ENCODE assay signal across 1 cellular context in the genomic region with DNA sequence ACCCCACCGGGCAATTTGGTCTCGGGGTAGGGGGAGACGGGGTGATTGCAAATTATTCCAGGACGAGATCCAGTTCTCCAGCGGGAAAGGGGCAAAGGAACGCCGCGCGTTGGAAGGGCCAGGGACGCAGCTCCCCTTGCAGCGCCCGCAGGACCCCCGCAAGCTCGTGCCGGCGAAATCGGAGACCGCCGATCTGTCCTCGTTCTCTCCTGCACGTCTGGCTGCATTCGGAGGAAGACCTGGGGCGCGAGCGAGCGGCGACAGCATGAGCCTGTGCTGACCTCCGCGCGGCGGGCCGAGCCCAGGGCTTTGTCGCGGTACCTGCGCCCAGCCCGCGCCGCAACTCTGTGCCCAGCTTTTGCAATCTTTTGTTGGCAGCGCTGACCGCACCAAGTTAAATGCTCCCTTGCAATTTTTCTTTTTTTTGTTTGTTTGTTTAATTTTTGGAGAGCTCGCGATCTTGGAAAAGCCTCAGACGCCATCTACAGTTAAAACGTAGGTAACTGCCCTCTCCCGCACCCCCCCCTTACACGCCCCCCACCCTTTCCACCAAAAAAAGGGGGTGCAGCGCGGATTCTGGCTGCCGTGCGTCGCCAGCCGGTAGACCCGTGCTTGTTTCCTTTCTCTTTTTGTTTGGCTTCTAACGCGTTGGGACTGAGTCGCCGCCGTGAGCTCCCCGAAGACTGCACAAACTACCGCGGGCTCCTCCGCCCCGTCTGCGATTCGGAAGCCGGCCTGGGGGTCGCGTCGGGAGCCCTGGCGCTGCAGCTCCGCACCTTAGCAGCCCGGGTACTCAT.
TF ChIP-seq lines count a peak whose summit lies in the region.

No MANE protein-coding gene starts in this region.

TF ChIP-seq in K562, 482 proteins besides CTCF, POLR2A, EP300 and RAD21 (continued from another document and continues in another):
- TF ChIP-seq BRF2 (IDR thresholded peaks at IDR 0.05; ENCODE audit: borderline replicate concordance, insufficient read depth, insufficient read length) (no peak), ARID3B (CRISPR knock-in tag; IDR thresholded peaks at IDR 0.05; ENCODE audit: borderline replicate concordance) (no peak), XRCC5 (IDR thresholded peaks at IDR 0.05; ENCODE audit: low read depth, low read length) (0 out of 2 replicates have a peak, but pooled peaks have one; percentile 28), EHMT2 (IDR thresholded peaks at IDR 0.05) (no peak), KDM5B (IDR thresholded peaks at IDR 0.05; ENCODE audit: insufficient replicate concordance, low read depth, low read length) (peak; percentile 32), MEF2D (tag; conservative IDR thresholded peaks at IDR 0.05; ENCODE audit: low read depth) (no peak), SREBF2 (CRISPR knock-in tag; IDR thresholded peaks at IDR 0.05) (no peak), SMC3 (conservative IDR thresholded peaks at IDR 0.05; ENCODE audit: insufficient read depth, low read depth, low read length) (0 out of 2 replicates have a peak, but pooled peaks have one; percentile 10), THAP12 (CRISPR knock-in tag; IDR thresholded peaks at IDR 0.05) (0 out of 2 replicates have a peak, but pooled peaks have one; percentile 18), PATZ1 (CRISPR knock-in tag; IDR thresholded peaks at IDR 0.05; ENCODE audit: borderline replicate concordance) (no peak), ZNF316 (IDR thresholded peaks at IDR 0.05) (0 out of 2 replicates have a peak, but pooled peaks have one; percentile 20), ASH1L (IDR thresholded peaks at IDR 0.05; ENCODE audit: borderline replicate concordance, low read depth, partially characterized antibody) (no peak), SP1 (CRISPR knock-in tag; IDR thresholded peaks at IDR 0.05) (no peak), RNF2 (IDR thresholded peaks at IDR 0.05) (peak; percentile 42; the same call in 1 of the 2 replicates), ZBTB17 (CRISPR knock-in tag; IDR thresholded peaks at IDR 0.05) (no peak), IRF1 (CRISPR knock-in tag; IDR thresholded peaks at IDR 0.05; ENCODE audit: borderline replicate concordance) (no peak), ZNF121 (CRISPR knock-in tag; conservative IDR thresholded peaks at IDR 0.05) (no peak), ZBTB43 (CRISPR knock-in tag; IDR thresholded peaks at IDR 0.05) (no peak), MAZ (CRISPR knock-in tag; conservative IDR thresholded peaks at IDR 0.05 in 1 of 2, IDR thresholded peaks at IDR 0.05 in 1 of 2) (peak in 1 of 2 experiments; percentile 46; a peak in 3 of 4 replicates), ZNF445 (CRISPR knock-in tag; IDR thresholded peaks at IDR 0.05; ENCODE audit: low read depth) (no peak), HMBOX1 (IDR thresholded peaks at IDR 0.05) (no peak), SMAD1 (IDR thresholded peaks at IDR 0.05; ENCODE audit: low read depth, low read length, partially characterized antibody) (no peak), MYBL2 (IDR thresholded peaks at IDR 0.05; ENCODE audit: low read depth) (no peak), MYBL2 (CRISPR knock-in tag; IDR thresholded peaks at IDR 0.05; ENCODE audit: borderline replicate concordance) (no peak), ETS2 (tag; IDR thresholded peaks at IDR 0.05; ENCODE audit: borderline replicate concordance, poor library complexity, severe bottlenecking) (no peak), NFIC (IDR thresholded peaks at IDR 0.05) (no peak), RFX7 (CRISPR knock-in tag; IDR thresholded peaks at IDR 0.05) (no peak), ZNF551 (CRISPR knock-in tag; IDR thresholded peaks at IDR 0.05) (no peak), SMARCC2 (IDR thresholded peaks at IDR 0.05; ENCODE audit: low read depth) (no peak)
- TF ChIP-seq, protein P1, sequence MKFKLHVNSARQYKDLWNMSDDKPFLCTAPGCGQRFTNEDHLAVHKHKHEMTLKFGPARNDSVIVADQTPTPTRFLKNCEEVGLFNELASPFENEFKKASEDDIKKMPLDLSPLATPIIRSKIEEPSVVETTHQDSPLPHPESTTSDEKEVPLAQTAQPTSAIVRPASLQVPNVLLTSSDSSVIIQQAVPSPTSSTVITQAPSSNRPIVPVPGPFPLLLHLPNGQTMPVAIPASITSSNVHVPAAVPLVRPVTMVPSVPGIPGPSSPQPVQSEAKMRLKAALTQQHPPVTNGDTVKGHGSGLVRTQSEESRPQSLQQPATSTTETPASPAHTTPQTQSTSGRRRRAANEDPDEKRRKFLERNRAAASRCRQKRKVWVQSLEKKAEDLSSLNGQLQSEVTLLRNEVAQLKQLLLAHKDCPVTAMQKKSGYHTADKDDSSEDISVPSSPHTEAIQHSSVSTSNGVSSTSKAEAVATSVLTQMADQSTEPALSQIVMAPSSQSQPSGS (CRISPR knock-in tag; IDR thresholded peaks at IDR 0.05), result no peak
- TF ChIP-seq, protein P2, sequence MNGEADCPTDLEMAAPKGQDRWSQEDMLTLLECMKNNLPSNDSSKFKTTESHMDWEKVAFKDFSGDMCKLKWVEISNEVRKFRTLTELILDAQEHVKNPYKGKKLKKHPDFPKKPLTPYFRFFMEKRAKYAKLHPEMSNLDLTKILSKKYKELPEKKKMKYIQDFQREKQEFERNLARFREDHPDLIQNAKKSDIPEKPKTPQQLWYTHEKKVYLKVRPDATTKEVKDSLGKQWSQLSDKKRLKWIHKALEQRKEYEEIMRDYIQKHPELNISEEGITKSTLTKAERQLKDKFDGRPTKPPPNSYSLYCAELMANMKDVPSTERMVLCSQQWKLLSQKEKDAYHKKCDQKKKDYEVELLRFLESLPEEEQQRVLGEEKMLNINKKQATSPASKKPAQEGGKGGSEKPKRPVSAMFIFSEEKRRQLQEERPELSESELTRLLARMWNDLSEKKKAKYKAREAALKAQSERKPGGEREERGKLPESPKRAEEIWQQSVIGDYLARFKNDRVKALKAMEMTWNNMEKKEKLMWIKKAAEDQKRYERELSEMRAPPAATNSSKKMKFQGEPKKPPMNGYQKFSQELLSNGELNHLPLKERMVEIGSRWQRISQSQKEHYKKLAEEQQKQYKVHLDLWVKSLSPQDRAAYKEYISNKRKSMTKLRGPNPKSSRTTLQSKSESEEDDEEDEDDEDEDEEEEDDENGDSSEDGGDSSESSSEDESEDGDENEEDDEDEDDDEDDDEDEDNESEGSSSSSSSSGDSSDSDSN (IDR thresholded peaks at IDR 0.05; ENCODE audit: borderline replicate concordance in 1 of 2, low read depth in 2 of 2, low read length in 2 of 2), result 0 out of 4 replicates have a peak, but pooled peaks of 1 of the 2 experiments have one; percentile 29
- TF ChIP-seq, protein P3, sequence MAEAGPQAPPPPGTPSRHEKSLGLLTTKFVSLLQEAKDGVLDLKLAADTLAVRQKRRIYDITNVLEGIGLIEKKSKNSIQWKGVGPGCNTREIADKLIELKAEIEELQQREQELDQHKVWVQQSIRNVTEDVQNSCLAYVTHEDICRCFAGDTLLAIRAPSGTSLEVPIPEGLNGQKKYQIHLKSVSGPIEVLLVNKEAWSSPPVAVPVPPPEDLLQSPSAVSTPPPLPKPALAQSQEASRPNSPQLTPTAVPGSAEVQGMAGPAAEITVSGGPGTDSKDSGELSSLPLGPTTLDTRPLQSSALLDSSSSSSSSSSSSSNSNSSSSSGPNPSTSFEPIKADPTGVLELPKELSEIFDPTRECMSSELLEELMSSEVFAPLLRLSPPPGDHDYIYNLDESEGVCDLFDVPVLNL (CRISPR knock-in tag; IDR thresholded peaks at IDR 0.05; ENCODE audit: low read depth), result no peak
